In genomic region chr14:37583358-37584210, GRCh38 we compare ENCODE assay signal across 11 cellular contexts. TPM values are rescaled to one million over a fixed set of nuclear protein-coding genes. Genes with fewer than 3 reads are reported as not detected.
DNase-seq lines count a peak whose midpoint lies in the region; ATAC-seq, FAIRE-seq and TF ChIP-seq lines count a peak whose summit lies in the region.
"Had no signal": no experiment of that assay in that cellular context is flagged by ENCODE, and none has a peak within 500 bp of the region (broad histone marks: within the 10 kb centered on the region; RNA-seq: fewer than 3 reads in every experiment).

No MANE protein-coding gene starts in this region.

- H3K27ac Mint-ChIP-seq in type B pancreatic cell = no peak overlapping the region
- H3K27ac Mint-ChIP-seq: activated naive CD4-positive, alpha-beta T cell treated with anti-CD3 and anti-CD28 coated beads, Interleukin-2, amount 50 U/mL, for 24 hours had no signal

- peak overlapping the region; percentile 71 for H3K4me3 ChIP-seq in PC-9
- H3K4me3 ChIP-seq in keratinocyte (ENCODE audit: control insufficient read depth in 2 of 3, extremely low read depth in 1 of 3, insufficient read depth in 2 of 3, low read depth in 1 of 3, low read length in 3 of 3) = no peak overlapping the region
- H3K4me3 ChIP-seq in SK-N-SH (ENCODE audit: low read depth in 2 of 2, low read length in 1 of 2) = no peak overlapping the region
- H3K4me3 ChIP-seq in WERI-Rb-1 (ENCODE audit: low read depth, low read length) = no peak overlapping the region

- CTCF ChIA-PET in PC-9 (lab: Charles Lee) = no interaction called here
- CTCF ChIA-PET in SK-N-SH (lab: Yijun Ruan, JAX) = no interaction called here

- H3F3A ChIP-seq in PC-9 (ENCODE audit: insufficient read depth, low read depth) (peaks cover 31% of the 10 kb centered on the region), SK-N-SH (replicated peaks; ENCODE audit: insufficient read depth) (no peaks in the 10 kb centered on the region)

- H3K9me3 Mint-ChIP-seq in type B pancreatic cell = no peaks in the 10 kb centered on the region

- TF ChIP-seq CTCF in PC-9 (conservative IDR thresholded peaks at IDR 0.05) = no peak
- no peak for TF ChIP-seq CTCF in keratinocyte (optimal IDR thresholded peaks at IDR 0.05 in 1 of 3, IDR thresholded peaks at IDR 0.05 in 1 of 3, conservative IDR thresholded peaks at IDR 0.05 in 1 of 3; ENCODE audit: extremely low read depth in 1 of 3, insufficient read depth in 2 of 3, low read length in 3 of 3)
- TF ChIP-seq CTCF in type B pancreatic cell (conservative IDR thresholded peaks at IDR 0.05) = no peak
- no peak for TF ChIP-seq CTCF in SK-N-SH (IDR thresholded peaks at IDR 0.05)
- TF ChIP-seq CTCF in WERI-Rb-1 (IDR thresholded peaks at IDR 0.05; ENCODE audit: low read depth, low read length) = no peak

- DNase-seq in NCI-H1694 treated with DMSO at 0.1 percent for 48 hours (lab: John Stamatoyannopoulos, UW) (peak; percentile 9), NCI-H1694 (lab: John Stamatoyannopoulos, UW) (no peak), PC-9 (peak in 1 of 2 experiments; percentile 67), keratinocyte (ENCODE audit: low read depth, low spot score) (no peak), type B pancreatic cell (ENCODE audit: extremely low spot score, unreplicated experiment) (no peak), SK-N-SH (no peak), WERI-Rb-1 (no peak)

- intact Hi-C loops in PC-9 (cut with micrococcal nuclease; ENCODE audit: unreplicated experiment) = no loop called here

- H3K27ac ChIP-seq in PC-9 (peak overlapping the region; percentile 94), keratinocyte (ENCODE audit: control insufficient read depth, insufficient read depth, low read length) (no peak overlapping the region), SK-N-SH (ENCODE audit: low read depth in 2 of 2, low read length in 1 of 2) (no peak overlapping the region), WERI-Rb-1 (no peak overlapping the region)

- H2AFZ ChIP-seq in PC-9 = peak overlapping the region; percentile 82
- no peak overlapping the region for H2AFZ ChIP-seq in keratinocyte (ENCODE audit: control insufficient read depth, low read length)
- H2AFZ ChIP-seq in SK-N-SH (ENCODE audit: low read depth) = no peak overlapping the region

- no peak overlapping the region for H3K9ac ChIP-seq in keratinocyte (ENCODE audit: control insufficient read depth, extremely low read depth, insufficient read depth, low read length)
- H3K9ac ChIP-seq in SK-N-SH = no peak overlapping the region

- ATAC-seq in HG03139 (IDR thresholded peaks at IDR 0.05; ENCODE audit: unreplicated experiment) = no peak

- H3K27me3 Mint-ChIP-seq in type B pancreatic cell = peaks cover 89% of the 10 kb centered on the region

- no peak for FAIRE-seq in keratinocyte (lab: Jason Lieb, UNC)
- FAIRE-seq: A204.1 had no signal

- H3K36me3 ChIP-seq in PC-9 (ENCODE audit: low read depth) (no peaks in the 10 kb centered on the region), keratinocyte (ENCODE audit: control insufficient read depth in 2 of 2, extremely low read depth in 1 of 2, insufficient read depth in 2 of 2, low read length in 2 of 2) (no peaks in the 10 kb centered on the region), SK-N-SH (replicated peaks in 1 of 2; ENCODE audit: control insufficient read depth in 1 of 2, insufficient read depth in 2 of 2, low read length in 1 of 2) (no peaks in the 10 kb centered on the region), WERI-Rb-1 (no peaks in the 10 kb centered on the region)

- H3K4me1 Mint-ChIP-seq in type B pancreatic cell (ENCODE audit: unreplicated experiment) = peaks cover 4% of the 10 kb centered on the region
- H3K4me1 Mint-ChIP-seq: activated naive CD4-positive, alpha-beta T cell treated with anti-CD3 and anti-CD28 coated beads, Interleukin-2, amount 50 U/mL, for 24 hours had no signal

- H3K36me3 Mint-ChIP-seq in type B pancreatic cell = peaks cover 2% of the 10 kb centered on the region
- H3K36me3 Mint-ChIP-seq: activated naive CD4-positive, alpha-beta T cell treated with anti-CD3 and anti-CD28 coated beads, Interleukin-2, amount 50 U/mL, for 24 hours had no signal

- POLR2A ChIA-PET in PC-9 (lab: Charles Lee; ENCODE audit: unreplicated experiment) = interaction anchor here (0.6 to 0.7 kb wide), 2 partner anchors 325 to 1464 kb away, joined by 5 to 14 read pairs; no protein-coding TSS in a partner anchor
- POLR2A ChIA-PET in SK-N-SH (lab: Yijun Ruan, JAX) = no interaction called here

- 11% methylated on average over 8 of the region's 67 CpGs for WGBS in SK-N-SH (ENCODE audit: low lambda C conversion rate)

- H4K20me1 ChIP-seq in PC-9 (ENCODE audit: insufficient read depth) (no peaks in the 10 kb centered on the region), keratinocyte (ENCODE audit: control insufficient read depth, extremely low read depth, insufficient read depth, low read length) (peaks cover 2% of the 10 kb centered on the region), SK-N-SH (ENCODE audit: insufficient read depth) (no peaks in the 10 kb centered on the region)

- H3K79me2 ChIP-seq in PC-9 (ENCODE audit: low read depth) = peaks cover 40% of the 10 kb centered on the region
- no peaks in the 10 kb centered on the region for H3K79me2 ChIP-seq in keratinocyte (ENCODE audit: control insufficient read depth, insufficient read depth, low read length)
- H3K79me2 ChIP-seq in SK-N-SH (ENCODE audit: insufficient read depth) = no peaks in the 10 kb centered on the region

- H3K27me3 ChIP-seq in PC-9 (ENCODE audit: insufficient read depth, low read depth) (no peaks in the 10 kb centered on the region), keratinocyte (ENCODE audit: control insufficient read depth, extremely low read depth, insufficient read depth, low read length) (peaks cover 52% of the 10 kb centered on the region), SK-N-SH (ENCODE audit: insufficient read depth) (peaks cover 4% of the 10 kb centered on the region; the same call in 1 of the 2 replicates), WERI-Rb-1 (ENCODE audit: insufficient read depth, low read depth, severe bottlenecking) (peaks cover 70% of the 10 kb centered on the region)

- no TSS peak for BruUV-seq in PC-9 (replicated peaks; lab: Mats Ljungman, UMichigan)

- H3K9me3 ChIP-seq in PC-9 (ENCODE audit: insufficient read depth, low read depth) (no peaks in the 10 kb centered on the region), keratinocyte (ENCODE audit: control insufficient read depth, low read depth, low read length) (no peaks in the 10 kb centered on the region), SK-N-SH (no peaks in the 10 kb centered on the region), WERI-Rb-1 (ENCODE audit: severe bottlenecking) (no peaks in the 10 kb centered on the region)

- dilution Hi-C loops in keratinocyte (cut with MboI; ENCODE audit: extremely low pct_ligation_motif_present, low sequenced_read_pairs) = no loop called here

- H3K4me2 ChIP-seq in PC-9 (peak overlapping the region; percentile 77), keratinocyte (ENCODE audit: control insufficient read depth, extremely low read depth, insufficient read depth, low read depth, low read length) (peak overlapping the region; percentile 25), SK-N-SH (no peak overlapping the region)

- TF ChIP-seq RAD21 in SK-N-SH (IDR thresholded peaks at IDR 0.05; ENCODE audit: low read length) = no peak

- no peaks in the 10 kb centered on the region for H3K9me2 ChIP-seq in PC-9 (ENCODE audit: insufficient read depth)
- H3K9me2 ChIP-seq in SK-N-SH = no peaks in the 10 kb centered on the region

- H3K4me3 Mint-ChIP-seq in type B pancreatic cell = peak overlapping the region; percentile 74
- H3K4me3 Mint-ChIP-seq: activated naive CD4-positive, alpha-beta T cell treated with anti-CD3 and anti-CD28 coated beads, Interleukin-2, amount 50 U/mL, for 24 hours had no signal

- H3K9me1 ChIP-seq in keratinocyte (ENCODE audit: control insufficient read depth, extremely low read depth, insufficient read depth, low read length) = no peaks in the 10 kb centered on the region

- no peak for TF ChIP-seq EP300 in SK-N-SH (IDR thresholded peaks at IDR 0.05; ENCODE audit: borderline replicate concordance in 1 of 2, low read depth in 1 of 2, low read length in 1 of 2)

- H3K4me1 ChIP-seq in PC-9 (replicated peaks; ENCODE audit: insufficient read depth) (peaks cover 63% of the 10 kb centered on the region), keratinocyte (ENCODE audit: control insufficient read depth, extremely low read depth, insufficient read depth, low read length) (peaks cover 21% of the 10 kb centered on the region), SK-N-SH (ENCODE audit: control insufficient read depth in 1 of 2, insufficient read depth in 2 of 2, low read depth in 1 of 2, low read length in 1 of 2) (no peaks in the 10 kb centered on the region)

TF ChIP-seq in SK-N-SH, 30 proteins besides CTCF, POLR2A, EP300 and RAD21 (continues in another document):
- TF ChIP-seq SMC3 (IDR thresholded peaks at IDR 0.05; ENCODE audit: low read depth, low read length) (no peak), RCOR1 (IDR thresholded peaks at IDR 0.05; ENCODE audit: low read length) (no peak), JUND (IDR thresholded peaks at IDR 0.05) (no peak)

RNA-seq across cellular contexts. Expression of gene FOXA1, which starts 11.5 kb away (rescaled TPM):
- total RNA-seq in PC-9 (2021) (35.4 and 42.6 TPM in 2 replicates), type B pancreatic cell (ENCODE audit: low replicate concordance) (51.0 and 58.9 TPM in 2 replicates)
- polyA plus RNA-seq in keratinocyte (0.09 to 0.85 TPM (median 0.45 TPM) in 3 replicates), SK-N-SH (2012; rRNA removed) (not detected in 2 replicates)
- polyA plus RNA-seq in keratinocyte (2011; ENCODE audit: low read depth) = 0.77 TPM
- 0.27 and 0.36 TPM in 2 replicates for polyA plus RNA-seq in keratinocyte (2011; cell fraction: cytosol; rRNA removed)
- polyA plus RNA-seq in keratinocyte (2011; cell fraction: nucleus; rRNA removed) = 2.0 and 2.4 TPM in 2 replicates
- polyA plus RNA-seq in keratinocyte (2012; ENCODE audit: low replicate concordance) = 0.14 and 0.41 TPM in 2 replicates
- polyA minus RNA-seq in keratinocyte = 0.39 to 0.83 TPM (median 0.46 TPM) in 3 replicates
- not detected for polyA minus RNA-seq in keratinocyte (2011; cell fraction: cytosol; rRNA and poly(A)+ RNA removed)
- 2.4 and 3.1 TPM in 2 replicates for polyA minus RNA-seq in keratinocyte (2011; cell fraction: nucleus; rRNA and poly(A)+ RNA removed)
- polyA plus RNA-seq in SK-N-SH (2012; cell fraction: cytosol; rRNA removed) = not detected in 2 replicates
- not detected in 2 replicates for polyA plus RNA-seq in SK-N-SH (2012; cell fraction: nucleus; rRNA removed)

RNA-seq across cellular contexts. Expression of gene TTC6, which starts 11.8 kb away (rescaled TPM):
- 4.7 and 5.2 TPM in 2 replicates for total RNA-seq in PC-9 (2021)
- polyA plus RNA-seq in keratinocyte = not detected in 3 replicates
- polyA plus RNA-seq in keratinocyte (2011; ENCODE audit: low read depth) = not detected
- polyA plus RNA-seq in keratinocyte (2011; cell fraction: cytosol; rRNA removed) = not detected in 2 replicates
- polyA plus RNA-seq in keratinocyte (2011; cell fraction: nucleus; rRNA removed) = 0.01 and 0.32 TPM in 2 replicates
- not detected in 2 replicates for polyA plus RNA-seq in keratinocyte (2012; ENCODE audit: low replicate concordance)
- not detected in 3 replicates for polyA minus RNA-seq in keratinocyte
- not detected for polyA minus RNA-seq in keratinocyte (2011; cell fraction: cytosol; rRNA and poly(A)+ RNA removed)
- not detected in 2 replicates for polyA minus RNA-seq in keratinocyte (2011; cell fraction: nucleus; rRNA and poly(A)+ RNA removed)
- 3.0 and 4.6 TPM in 2 replicates for total RNA-seq in type B pancreatic cell (ENCODE audit: low replicate concordance)
- not detected in 2 replicates for polyA plus RNA-seq in SK-N-SH (2012; rRNA removed)
- polyA plus RNA-seq in SK-N-SH (2012; cell fraction: cytosol; rRNA removed) = not detected in 2 replicates
- not detected in 2 replicates for polyA plus RNA-seq in SK-N-SH (2012; cell fraction: nucleus; rRNA removed)
- total RNA-seq: SK-MEL-5 had no signal
